ENCODE assay signal across 1 cellular context in genomic region chr6:52077180-52077884, GRCh38.
TF ChIP-seq lines count a peak whose summit lies in the region.

No MANE protein-coding gene starts in this region.

TF ChIP-seq in GM23338, 12 proteins besides CTCF, POLR2A, EP300 and RAD21 (continued from another document):
- TF ChIP-seq ZNF462 (CRISPR knock-in tag; IDR thresholded peaks at IDR 0.05), result 0 out of 2 replicates have a peak, but pooled peaks have one; percentile 47
- peak; percentile 74 for TF ChIP-seq NANOG (IDR thresholded peaks at IDR 0.05; ENCODE audit: borderline replicate concordance)
- 0 out of 2 replicates have a peak, but pooled peaks have one; percentile 21 for TF ChIP-seq POLR2AphosphoS5 (IDR thresholded peaks at IDR 0.05; ENCODE audit: low read depth)
